In genomic region chr21:37061926-37062591, GRCh38 we compare ENCODE assay signal across 1 cellular context.
TF ChIP-seq lines count a peak whose summit lies in the region.

No MANE protein-coding gene starts in this region.

TF ChIP-seq in IMR-90, 13 proteins besides CTCF, POLR2A, EP300 and RAD21 (continued from another document):
- TF ChIP-seq RCOR1 (IDR thresholded peaks at IDR 0.05; ENCODE audit: insufficient replicate concordance, low read length) (no peak), MAFK (IDR thresholded peaks at IDR 0.05; ENCODE audit: low read depth, low read length) (no peak), CHD1 (IDR thresholded peaks at IDR 0.05; ENCODE audit: low read depth, low read length) (no peak), FOS (IDR thresholded peaks at IDR 0.05; ENCODE audit: low read depth, low read length) (no peak), NFE2L2 (IDR thresholded peaks at IDR 0.05; ENCODE audit: low read depth, low read length) (no peak), SMC3 (IDR thresholded peaks at IDR 0.05; ENCODE audit: low read depth, low read length) (no peak), CEBPB (IDR thresholded peaks at IDR 0.05; ENCODE audit: low read depth, low read length) (no peak), BHLHE40 (IDR thresholded peaks at IDR 0.05; ENCODE audit: low read depth, low read length) (no peak), MXI1 (IDR thresholded peaks at IDR 0.05; ENCODE audit: borderline replicate concordance, low read depth, low read length) (no peak)
- TF ChIP-seq, protein P1, sequence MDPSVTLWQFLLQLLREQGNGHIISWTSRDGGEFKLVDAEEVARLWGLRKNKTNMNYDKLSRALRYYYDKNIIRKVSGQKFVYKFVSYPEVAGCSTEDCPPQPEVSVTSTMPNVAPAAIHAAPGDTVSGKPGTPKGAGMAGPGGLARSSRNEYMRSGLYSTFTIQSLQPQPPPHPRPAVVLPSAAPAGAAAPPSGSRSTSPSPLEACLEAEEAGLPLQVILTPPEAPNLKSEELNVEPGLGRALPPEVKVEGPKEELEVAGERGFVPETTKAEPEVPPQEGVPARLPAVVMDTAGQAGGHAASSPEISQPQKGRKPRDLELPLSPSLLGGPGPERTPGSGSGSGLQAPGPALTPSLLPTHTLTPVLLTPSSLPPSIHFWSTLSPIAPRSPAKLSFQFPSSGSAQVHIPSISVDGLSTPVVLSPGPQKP (IDR thresholded peaks at IDR 0.05; ENCODE audit: borderline replicate concordance, low read depth, low read length) = no peak
- TF ChIP-seq, protein P2, sequence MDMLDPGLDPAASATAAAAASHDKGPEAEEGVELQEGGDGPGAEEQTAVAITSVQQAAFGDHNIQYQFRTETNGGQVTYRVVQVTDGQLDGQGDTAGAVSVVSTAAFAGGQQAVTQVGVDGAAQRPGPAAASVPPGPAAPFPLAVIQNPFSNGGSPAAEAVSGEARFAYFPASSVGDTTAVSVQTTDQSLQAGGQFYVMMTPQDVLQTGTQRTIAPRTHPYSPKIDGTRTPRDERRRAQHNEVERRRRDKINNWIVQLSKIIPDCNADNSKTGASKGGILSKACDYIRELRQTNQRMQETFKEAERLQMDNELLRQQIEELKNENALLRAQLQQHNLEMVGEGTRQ (IDR thresholded peaks at IDR 0.05; ENCODE audit: low read depth, low read length) = no peak
